ENCODE assay signal across 10 cellular contexts in the genomic region with DNA sequence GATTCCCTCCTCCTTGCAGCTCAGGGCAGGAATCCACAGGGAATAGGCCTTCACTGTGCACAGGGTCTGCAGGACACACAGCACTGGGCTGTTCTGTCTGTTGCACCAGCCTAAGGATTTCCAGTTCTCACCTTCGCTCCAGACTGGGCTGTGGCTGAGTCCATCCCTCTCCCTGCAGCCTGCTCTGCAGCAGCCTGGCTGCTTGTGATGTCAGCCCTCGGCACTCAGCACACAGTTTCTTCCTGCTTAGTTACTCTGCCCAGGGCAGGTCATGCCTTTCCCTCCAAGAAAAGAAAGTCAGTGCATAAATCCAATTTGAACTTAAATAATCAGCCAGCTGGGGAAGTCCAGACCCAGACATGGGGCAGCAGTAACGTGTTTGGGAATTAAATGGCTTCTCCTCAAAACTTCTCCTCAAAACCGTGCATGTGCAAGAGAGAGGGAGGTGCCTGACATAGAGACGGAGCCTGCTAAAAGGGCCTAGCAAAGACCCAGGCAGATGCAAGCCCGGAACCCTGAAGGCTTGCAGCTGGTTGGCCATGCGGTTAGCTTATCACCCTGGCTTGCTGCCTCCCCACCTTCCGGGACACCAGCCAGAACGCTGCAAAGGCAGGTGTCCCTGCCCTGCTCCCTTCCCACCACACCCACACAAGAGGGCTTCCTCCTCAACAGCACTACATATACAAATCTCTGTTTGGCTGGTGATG. TPM values are rescaled to one million over a fixed set of nuclear protein-coding genes. Genes with fewer than 3 reads are reported as not detected.
DNase-seq lines count a peak whose midpoint lies in the region; ATAC-seq, FAIRE-seq and TF ChIP-seq lines count a peak whose summit lies in the region.
"Had no signal": no experiment of that assay in that cellular context is flagged by ENCODE, and none has a peak within 500 bp of the region (broad histone marks: within the 10 kb centered on the region; RNA-seq: fewer than 3 reads in every experiment).

No MANE protein-coding gene starts in this region.

- TF ChIP-seq POLR2A in K562 (conservative IDR thresholded peaks at IDR 0.05) (no peak), stomach (IDR thresholded peaks at IDR 0.05) (no peak)

- DNase-seq in heart right ventricle (no peak), right atrium auricular region (ENCODE audit: low spot score) (no peak), T-helper 17 cell (peak in 2 of 3 donors; percentile 17), K562 (ENCODE audit: extremely low read depth in 1 of 4, low spot score in 3 of 4) (peak; percentile 56 to 72 (median 62)), stomach (peak; percentile 84), GM19239 (ENCODE audit: insufficient read length, low spot score) (no peak), HCEC 1CT (no peak)

- in situ Hi-C loops in K562 (cut with MboI) = loop anchor here (10.0 kb wide), 1 partner anchor 277 kb away; no protein-coding TSS in a partner anchor

- FAIRE-seq in K562 (lab: Jason Lieb, UNC) (no peak), GM19239 (lab: Jason Lieb, UNC) (no peak)
- FAIRE-seq: islet of Langerhans had no signal

- peak overlapping the region in 1 of 2 experiments; percentile 9; a peak in 1 of 4 replicates for H3K9ac ChIP-seq in K562 (ENCODE audit: insufficient read depth in 1 of 2, low read depth in 2 of 2, low read length in 2 of 2)

- peaks cover 6% of the 10 kb centered on the region for H3K27me3 Mint-ChIP-seq in T-helper 17 cell

- TF ChIP-seq CTCF in heart right ventricle (IDR thresholded peaks at IDR 0.05) (no peak), right atrium auricular region (IDR thresholded peaks at IDR 0.05) (no peak), K562 (IDR thresholded peaks at IDR 0.05 in 2 of 3, conservative IDR thresholded peaks at IDR 0.05 in 1 of 3; ENCODE audit: insufficient read depth in 2 of 3, low read depth in 1 of 3, low read length in 3 of 3) (no peak), stomach (IDR thresholded peaks at IDR 0.05) (no peak)

- no peaks in the 10 kb centered on the region for H3K9me1 ChIP-seq in K562 (ENCODE audit: control insufficient read depth, insufficient read depth, low read length)

- no TSS peak for BruUV-seq in K562 (replicated peaks; lab: Mats Ljungman, UMichigan)

- H3K36me3 ChIP-seq in heart right ventricle (no peaks in the 10 kb centered on the region), right atrium auricular region (no peaks in the 10 kb centered on the region), K562 (ENCODE audit: control insufficient read depth, insufficient read depth, low read length) (no peaks in the 10 kb centered on the region), stomach (no peaks in the 10 kb centered on the region)

- peaks cover 10% of the 10 kb centered on the region; the same call in 1 of the 2 replicates for H4K20me1 ChIP-seq in K562 (replicated peaks; ENCODE audit: control insufficient read depth, insufficient read depth, low read length)

- H3K27me3 ChIP-seq in heart right ventricle = peaks cover 0 to 20% (median 6%) of the 10 kb centered on the region in 7 donors
- no peaks in the 10 kb centered on the region for H3K27me3 ChIP-seq in right atrium auricular region
- peaks cover 0 to 6% of the 10 kb centered on the region in 2 experiments; a peak in 3 of 5 replicates for H3K27me3 ChIP-seq in K562 (ENCODE audit: control insufficient read depth in 2 of 2, insufficient read depth in 2 of 2, low read length in 2 of 2)
- H3K27me3 ChIP-seq in stomach = peaks cover 0 to 24% (median 0%) of the 10 kb centered on the region in 3 donors

- H3K36me3 Mint-ChIP-seq in T-helper 17 cell (ENCODE audit: low read depth) = no peaks in the 10 kb centered on the region

- POLR2A ChIA-PET in K562 (lab: Yijun Ruan, JAX) = interaction anchor here (0.9 to 1.3 kb wide), 4 partner anchors 13 to 264 kb away, joined by 3 read pairs; no protein-coding TSS in a partner anchor

- H3K4me3 Mint-ChIP-seq in T-helper 17 cell = peak overlapping the region; percentile 66

- H3K4me2 ChIP-seq in K562 (ENCODE audit: insufficient read depth, low read length) = peak overlapping the region; percentile 12; the same call in 1 of the 2 replicates

- no peaks in the 10 kb centered on the region for H3K79me2 ChIP-seq in K562 (ENCODE audit: control insufficient read depth, insufficient read depth, low read length)

- peak overlapping the region; percentile 61 for H3K27ac Mint-ChIP-seq in T-helper 17 cell

- ATAC-seq in heart right ventricle (peak in 5 of 8 donors; percentile 7 to 60 (median 34)), T-helper 17 cell (peak; percentile 79), K562 (peak; percentile 73), GM18868 (IDR thresholded peaks at IDR 0.05; ENCODE audit: unreplicated experiment) (no peak)

- TF ChIP-seq RAD21 in K562 (CRISPR knock-in tag; conservative IDR thresholded peaks at IDR 0.05 in 1 of 2, IDR thresholded peaks at IDR 0.05 in 1 of 2) = no peak

- no peaks in the 10 kb centered on the region for H3K9me3 ChIP-seq in heart right ventricle
- H3K9me3 ChIP-seq in right atrium auricular region = no peaks in the 10 kb centered on the region
- no peaks in the 10 kb centered on the region for H3K9me3 ChIP-seq in T-helper 17 cell (ENCODE audit: control insufficient read depth, low read length, poor library complexity, severe bottlenecking)
- H3K9me3 ChIP-seq in K562 (replicated peaks; ENCODE audit: control insufficient read depth, insufficient read depth, low read depth, low read length) = no peaks in the 10 kb centered on the region
- no peaks in the 10 kb centered on the region for H3K9me3 ChIP-seq in stomach

- intact Hi-C loops in heart right ventricle (cut with DNase I) (loop anchor here in 6 of 10 donors (2.0 to 5.0 kb wide), 3 partner anchors 263 to 284 kb away; no protein-coding TSS in a partner anchor), K562 (cut with micrococcal nuclease) (loop anchor here (5.0 kb wide), 1 partner anchor 49 kb away; no protein-coding TSS in a partner anchor), stomach (cut with DNase I; ENCODE audit: low total_unique reads) (loop anchor here (5.0 kb wide), 1 partner anchor 259 kb away; no protein-coding TSS in a partner anchor)

- H2AFZ ChIP-seq in K562 (ENCODE audit: low read depth, low read length) = peak overlapping the region; percentile 6; the same call in 1 of the 2 replicates

- CTCF ChIA-PET in K562 (lab: Yijun Ruan, JAX; ENCODE audit: low intra/inter-chr PET ratio) = interaction anchor here (0.8 to 2.3 kb wide), 6 partner anchors 12 to 316 kb away, joined by 3 to 10 read pairs (median 5); no protein-coding TSS in a partner anchor

- 35 to 36% methylated on average over 9 of the region's 9 CpGs for WGBS in heart right ventricle, 2 donors
- WGBS in K562 (ENCODE audit: insufficient coverage, low coverage, missing lambda C conversion rate) = 8% methylated on average over 9 of the region's 9 CpGs
- 14 to 34% (median 25%) methylated on average over 4 to 9 of the region's 9 CpGs for WGBS in stomach, 5 donors

- peaks cover 19% of the 10 kb centered on the region for H3K4me1 Mint-ChIP-seq in T-helper 17 cell

- TF ChIP-seq EP300 in K562 (IDR thresholded peaks at IDR 0.05; ENCODE audit: low read length) = 0 out of 2 replicates have a peak, but pooled peaks have one; percentile 29
- no peak for TF ChIP-seq EP300 in stomach (IDR thresholded peaks at IDR 0.05)

- H3K4me3 ChIP-seq in heart right ventricle (no peak overlapping the region), right atrium auricular region (no peak overlapping the region), K562 (no peak overlapping the region), stomach (no peak overlapping the region)
- H3K4me3 ChIP-seq: SK-N-MC had no signal

- H3K27ac ChIP-seq in heart right ventricle (no peak overlapping the region), right atrium auricular region (no peak overlapping the region), K562 (ENCODE audit: extremely low read depth, low read depth, low read length) (no peak overlapping the region), stomach (no peak overlapping the region)
- H3K27ac ChIP-seq: SK-N-MC had no signal

- peaks cover 0 to 13% (median 4%) of the 10 kb centered on the region in 9 donors for H3K4me1 ChIP-seq in heart right ventricle
- peaks cover 0 to 10% of the 10 kb centered on the region in 2 donors for H3K4me1 ChIP-seq in right atrium auricular region
- peaks cover 20 to 35% of the 10 kb centered on the region in 2 experiments; a peak in 4 of 5 replicates for H3K4me1 ChIP-seq in K562 (replicated peaks in 1 of 2; ENCODE audit: control insufficient read depth in 2 of 2, insufficient read depth in 2 of 2, low read length in 2 of 2)
- H3K4me1 ChIP-seq in stomach = peaks cover 7 to 15% (median 14%) of the 10 kb centered on the region in 4 donors

RNA-seq across cellular contexts. Expression of a gene that starts 10.9 kb away (rescaled TPM):
- not detected for total RNA-seq in heart right ventricle
- polyA plus RNA-seq in heart right ventricle = not detected
- total RNA-seq in right atrium auricular region = under 1 TPM in 1 of 2 donors, not detected in 1; 0.16 TPM
- not detected for total RNA-seq in T-helper 17 cell
- 0.21 and 1.00 TPM in 2 replicates for total RNA-seq in K562 (2011; cell fraction: chromatin; rRNA removed; ENCODE audit: low replicate concordance)
- total RNA-seq in K562 (2011; cell fraction: nucleolus; rRNA removed) = 1.0 and 1.6 TPM in 2 replicates
- total RNA-seq in K562 (2011; cell fraction: nucleoplasm; rRNA removed) = 0.38 and 1.0 TPM in 2 replicates
- 0.54 and 0.69 TPM in 2 replicates for total RNA-seq in K562 (2014; rRNA removed)
- total RNA-seq in K562 (2014; rRNA removed; fragmentation: Illumina TruSeq; extraction: Trizol) = 0.18 and 0.22 TPM in 2 replicates
- 0.57 and 0.58 TPM in 2 replicates for total RNA-seq in K562 (2015; rRNA removed; fragmentation: Illumina TruSeq; extraction: Trizol)
- total RNA-seq in K562 (2021) = 0.11 and 0.27 TPM in 2 replicates
- 0.08 TPM in 1 of 2 replicates, not detected in the other for polyA plus RNA-seq in K562 (2011; rRNA removed)
- polyA plus RNA-seq in K562 (2011; cell fraction: cytosol; rRNA removed) = 0.18 TPM in 1 of 2 replicates, not detected in the other
- polyA plus RNA-seq in K562 (2011; cell fraction: nucleus; rRNA removed) = 0.08 TPM in 1 of 2 replicates, not detected in the other
- 0.60 and 1.8 TPM in 2 replicates for polyA plus RNA-seq in K562 (2012)
- polyA plus RNA-seq in K562 (2014; fragmentation: Illumina TruSeq; extraction: Trizol) = 0.48 TPM in 2 replicates
- polyA plus RNA-seq in K562 (2014; fragmentation: Nextera tagmentation; extraction: Ambion mirVana) = not detected
- polyA plus RNA-seq in K562 (2014; rRNA removed) = 0.27 and 0.54 TPM in 2 replicates
- 0.09 and 0.14 TPM in 2 replicates for polyA minus RNA-seq in K562 (2011; rRNA and poly(A)+ RNA removed)
- polyA minus RNA-seq in K562 (2011; cell fraction: cytosol; rRNA and poly(A)+ RNA removed) = not detected in 2 replicates
- not detected in 2 replicates for polyA minus RNA-seq in K562 (2011; cell fraction: nucleus; rRNA and poly(A)+ RNA removed)
- total RNA-seq in stomach = not detected
- polyA plus RNA-seq in stomach = not detected

RNA-seq across cellular contexts. Expression of a gene that starts 11.3 kb away (rescaled TPM):
- total RNA-seq in heart right ventricle = 1 to 10 TPM in 2 of 10 donors, under 1 TPM in 8; 0.10 to 1.6 (median 0.36) TPM
- under 1 TPM; 0.37 to 0.52 TPM for polyA plus RNA-seq in heart right ventricle
- 1 to 10 TPM in 1 of 2 donors, under 1 TPM in 1; 0.63 to 1.9 TPM for total RNA-seq in right atrium auricular region
- under 1 TPM in 1 of 2 donors, not detected in 1; 0.17 TPM for total RNA-seq in T-helper 17 cell
- total RNA-seq in K562 (2011; cell fraction: chromatin; rRNA removed; ENCODE audit: low replicate concordance) = not detected in 2 replicates
- total RNA-seq in K562 (2011; cell fraction: nucleolus; rRNA removed) = not detected in 2 replicates
- not detected in 2 replicates for total RNA-seq in K562 (2011; cell fraction: nucleoplasm; rRNA removed)
- not detected in 2 replicates for total RNA-seq in K562 (2014; rRNA removed)
- total RNA-seq in K562 (2014; rRNA removed; fragmentation: Illumina TruSeq; extraction: Trizol) = not detected in 2 replicates
- total RNA-seq in K562 (2015; rRNA removed; fragmentation: Illumina TruSeq; extraction: Trizol) = not detected in 2 replicates
- total RNA-seq in K562 (2021) = 0.11 TPM in 1 of 2 replicates, not detected in the other
- not detected in 2 replicates for polyA plus RNA-seq in K562 (2011; rRNA removed)
- not detected in 2 replicates for polyA plus RNA-seq in K562 (2011; cell fraction: cytosol; rRNA removed)
- not detected in 2 replicates for polyA plus RNA-seq in K562 (2011; cell fraction: nucleus; rRNA removed)
- polyA plus RNA-seq in K562 (2012) = 0.03 and 0.19 TPM in 2 replicates
- not detected in 2 replicates for polyA plus RNA-seq in K562 (2014; fragmentation: Illumina TruSeq; extraction: Trizol)
- under 1 TPM; 0.03 to 0.20 TPM for polyA plus RNA-seq in K562 (2014; fragmentation: Nextera tagmentation; extraction: Ambion mirVana)
- polyA plus RNA-seq in K562 (2014; rRNA removed) = not detected in 2 replicates
- polyA minus RNA-seq in K562 (2011; rRNA and poly(A)+ RNA removed) = not detected in 2 replicates
- not detected in 2 replicates for polyA minus RNA-seq in K562 (2011; cell fraction: cytosol; rRNA and poly(A)+ RNA removed)
- not detected in 2 replicates for polyA minus RNA-seq in K562 (2011; cell fraction: nucleus; rRNA and poly(A)+ RNA removed)
- total RNA-seq in stomach = 1 to 10 TPM in 1 of 5 donors, not detected in 4; 2.6 TPM
- polyA plus RNA-seq in stomach = under 1 TPM in 2 of 3 donors, not detected in 1; 0.31 to 0.90 TPM

RNA-seq across cellular contexts. Expression of a gene that starts 36.8 kb away (rescaled TPM):
- total RNA-seq in heart right ventricle (not detected), right atrium auricular region (not detected), T-helper 17 cell (not detected), K562 (2014; rRNA removed) (not detected in 2 replicates), K562 (2014; rRNA removed; fragmentation: Illumina TruSeq; extraction: Trizol) (not detected in 2 replicates), K562 (2015; rRNA removed; fragmentation: Illumina TruSeq; extraction: Trizol) (not detected in 2 replicates), K562 (2021) (not detected in 2 replicates), stomach (not detected)
- polyA plus RNA-seq in heart right ventricle (not detected), K562 (2011; rRNA removed) (not detected in 2 replicates), K562 (2014; fragmentation: Illumina TruSeq; extraction: Trizol) (not detected in 2 replicates), K562 (2014; fragmentation: Nextera tagmentation; extraction: Ambion mirVana) (not detected), K562 (2014; rRNA removed) (not detected in 2 replicates), stomach (not detected)
- total RNA-seq in K562 (2011; cell fraction: chromatin; rRNA removed; ENCODE audit: low replicate concordance) = not detected in 2 replicates
- total RNA-seq in K562 (2011; cell fraction: nucleolus; rRNA removed) = not detected in 2 replicates
- not detected in 2 replicates for total RNA-seq in K562 (2011; cell fraction: nucleoplasm; rRNA removed)
- polyA plus RNA-seq in K562 (2011; cell fraction: cytosol; rRNA removed) = not detected in 2 replicates
- polyA plus RNA-seq in K562 (2011; cell fraction: nucleus; rRNA removed) = not detected in 2 replicates
- polyA plus RNA-seq in K562 (2012) = not detected in 2 replicates
- not detected in 2 replicates for polyA minus RNA-seq in K562 (2011; rRNA and poly(A)+ RNA removed)
- not detected in 2 replicates for polyA minus RNA-seq in K562 (2011; cell fraction: cytosol; rRNA and poly(A)+ RNA removed)
- not detected in 2 replicates for polyA minus RNA-seq in K562 (2011; cell fraction: nucleus; rRNA and poly(A)+ RNA removed)

Comparison
In these comparisons a context has a peak if more than half of its experiments do, and no peak if none do; other contexts are left out.
1. DNase-seq: peak in T-helper 17 cell (2 of 3), K562 (4 of 4) and stomach (single experiment); none in heart right ventricle (0 of 2), right atrium auricular region (single experiment), GM19239 (single experiment) and HCEC 1CT (single experiment).